12 cellular contexts compared by ENCODE assay signal in the genomic region with DNA sequence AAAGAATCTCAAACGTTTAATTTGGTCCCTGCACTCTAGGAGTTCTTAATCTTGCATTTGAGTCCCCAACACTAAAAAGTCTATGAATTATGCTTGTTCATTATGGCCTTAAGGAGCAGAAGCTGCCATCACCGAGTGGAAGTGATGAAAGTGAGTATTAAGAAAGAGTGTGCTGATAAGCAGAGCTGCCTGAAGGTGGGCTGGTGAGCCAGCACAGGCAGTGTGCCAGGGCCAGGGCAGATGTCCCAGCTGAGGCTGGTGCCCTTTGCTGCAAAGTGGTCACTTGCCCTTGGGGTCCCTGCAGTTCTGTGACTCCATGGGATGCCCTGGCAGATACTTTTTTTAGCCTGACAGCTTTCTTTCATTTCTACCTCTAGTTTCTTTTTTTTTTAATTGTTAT.
DNase-seq lines count a peak whose midpoint lies in the region; ATAC-seq and TF ChIP-seq lines count a peak whose summit lies in the region.
"Had no signal": no experiment of that assay in that cellular context is flagged by ENCODE, and none has a peak within 500 bp of the region (broad histone marks: within the 10 kb centered on the region; RNA-seq: fewer than 3 reads in every experiment).

No MANE protein-coding gene starts in this region.

- no peak overlapping the region for H3K4me2 ChIP-seq in GM23338

- TF ChIP-seq CTCF in GM23338 (conservative IDR thresholded peaks at IDR 0.05; ENCODE audit: low read depth in 2 of 2) (no peak), VCaP (conservative IDR thresholded peaks at IDR 0.05) (peak; percentile 31; the same call in 1 of the 2 replicates), cardiac muscle cell (IDR thresholded peaks at IDR 0.05; ENCODE audit: low read depth, low read length) (no peak), omental fat pad (IDR thresholded peaks at IDR 0.05) (no peak)

- H3K27me3 Mint-ChIP-seq in GM23338 (ENCODE audit: insufficient read depth, low read depth, poor library complexity) = peaks cover 8% of the 10 kb centered on the region

- no peak for DNase-seq in GM23338 (ENCODE audit: low spot score)
- DNase-seq in cardiac muscle cell (ENCODE audit: low read depth in 1 of 2, low spot score in 1 of 2) = peak; percentile 23 to 49
- no peak for DNase-seq in putamen (ENCODE audit: low spot score)
- DNase-seq in NCI-H345 treated with DMSO at 0.1 percent for 48 hours (lab: John Stamatoyannopoulos, UW; ENCODE audit: unreplicated experiment) = no peak
- no peak for DNase-seq in MG63
- no peak for DNase-seq in omental fat pad (ENCODE audit: low spot score)
- DNase-seq: activated CD4-positive, CD25-positive, alpha-beta regulatory T cell; NCI-H2171 had no signal

- H3K4me1 ChIP-seq in ACC112 (ENCODE audit: control insufficient read depth, insufficient read depth, low read length, unreplicated experiment) = peaks cover 40% of the 10 kb centered on the region
- no peaks in the 10 kb centered on the region for H3K4me1 ChIP-seq in GM23338 (ENCODE audit: insufficient read depth)
- H3K4me1 ChIP-seq in cardiac muscle cell (ENCODE audit: low read depth) = peaks cover 39% of the 10 kb centered on the region

- H3K4me1 Mint-ChIP-seq in GM23338 = no peaks in the 10 kb centered on the region

- peaks cover 3% of the 10 kb centered on the region for H3K9me3 Mint-ChIP-seq in GM23338
- H3K9me3 Mint-ChIP-seq: nephron had no signal

- no peaks in the 10 kb centered on the region for H3K79me2 ChIP-seq in ACC112 (ENCODE audit: control insufficient read depth, insufficient read depth, low read length, unreplicated experiment)
- no peaks in the 10 kb centered on the region for H3K79me2 ChIP-seq in GM23338 (replicated peaks; ENCODE audit: insufficient read depth)

- peak; percentile 57 for ATAC-seq in GM23338
- no peak for ATAC-seq in omental fat pad (ENCODE audit: low FRiP score)

- H3F3A ChIP-seq in GM23338 (replicated peaks; ENCODE audit: low read depth) = no peaks in the 10 kb centered on the region

- H3K9me2 ChIP-seq in GM23338 (ENCODE audit: insufficient read depth) = no peaks in the 10 kb centered on the region

- no peaks in the 10 kb centered on the region for H3K27me3 ChIP-seq in ACC112 (ENCODE audit: insufficient read depth, low read length)
- no peaks in the 10 kb centered on the region for H3K27me3 ChIP-seq in GM23338 (ENCODE audit: insufficient read depth)
- no peaks in the 10 kb centered on the region for H3K27me3 ChIP-seq in cardiac muscle cell
- no peaks in the 10 kb centered on the region for H3K27me3 ChIP-seq in MG63
- H3K27me3 ChIP-seq: vagina had no signal

- no peak overlapping the region for H3K27ac Mint-ChIP-seq in GM23338

- H3K36me3 ChIP-seq in ACC112 (ENCODE audit: insufficient read depth, low read length) (no peaks in the 10 kb centered on the region), GM23338 (ENCODE audit: insufficient read depth) (no peaks in the 10 kb centered on the region), cardiac muscle cell (no peaks in the 10 kb centered on the region), MG63 (no peaks in the 10 kb centered on the region)
- H3K36me3 ChIP-seq: vagina had no signal

- H2AFZ ChIP-seq in ACC112 (ENCODE audit: low read length, unreplicated experiment) = peak overlapping the region; percentile 76
- H2AFZ ChIP-seq in GM23338 = no peak overlapping the region

- H3K4me3 Mint-ChIP-seq in GM23338 = no peak overlapping the region
- H3K4me3 Mint-ChIP-seq: nephron had no signal

- no peak overlapping the region for H3K4me3 ChIP-seq in ACC112 (ENCODE audit: low read depth, low read length)
- H3K4me3 ChIP-seq in GM23338 = no peak overlapping the region
- no peak overlapping the region for H3K4me3 ChIP-seq in cardiac muscle cell
- no peak overlapping the region for H3K4me3 ChIP-seq in MG63
- H3K4me3 ChIP-seq: vagina had no signal

- H4K20me1 ChIP-seq in GM23338 (replicated peaks; ENCODE audit: insufficient read depth) = no peaks in the 10 kb centered on the region

- H3K36me3 Mint-ChIP-seq in GM23338 (ENCODE audit: low read depth) = peaks cover under 1% of the 10 kb centered on the region; the same call in 2 of the 3 replicates

- H3K27ac ChIP-seq in ACC112 (ENCODE audit: low read depth, low read length) (no peak overlapping the region), GM23338 (ENCODE audit: low read depth) (no peak overlapping the region), VCaP (no peak overlapping the region), cardiac muscle cell (peak overlapping the region; percentile 74)
- H3K27ac ChIP-seq: vagina had no signal

- H3K9me3 ChIP-seq in cardiac muscle cell (ENCODE audit: low read depth) (no peaks in the 10 kb centered on the region), MG63 (no peaks in the 10 kb centered on the region)
- H3K9me3 ChIP-seq: vagina had no signal

TF ChIP-seq in GM23338, 12 proteins besides CTCF, POLR2A, EP300 and RAD21 (continues in another document):
- TF ChIP-seq, protein P1, sequence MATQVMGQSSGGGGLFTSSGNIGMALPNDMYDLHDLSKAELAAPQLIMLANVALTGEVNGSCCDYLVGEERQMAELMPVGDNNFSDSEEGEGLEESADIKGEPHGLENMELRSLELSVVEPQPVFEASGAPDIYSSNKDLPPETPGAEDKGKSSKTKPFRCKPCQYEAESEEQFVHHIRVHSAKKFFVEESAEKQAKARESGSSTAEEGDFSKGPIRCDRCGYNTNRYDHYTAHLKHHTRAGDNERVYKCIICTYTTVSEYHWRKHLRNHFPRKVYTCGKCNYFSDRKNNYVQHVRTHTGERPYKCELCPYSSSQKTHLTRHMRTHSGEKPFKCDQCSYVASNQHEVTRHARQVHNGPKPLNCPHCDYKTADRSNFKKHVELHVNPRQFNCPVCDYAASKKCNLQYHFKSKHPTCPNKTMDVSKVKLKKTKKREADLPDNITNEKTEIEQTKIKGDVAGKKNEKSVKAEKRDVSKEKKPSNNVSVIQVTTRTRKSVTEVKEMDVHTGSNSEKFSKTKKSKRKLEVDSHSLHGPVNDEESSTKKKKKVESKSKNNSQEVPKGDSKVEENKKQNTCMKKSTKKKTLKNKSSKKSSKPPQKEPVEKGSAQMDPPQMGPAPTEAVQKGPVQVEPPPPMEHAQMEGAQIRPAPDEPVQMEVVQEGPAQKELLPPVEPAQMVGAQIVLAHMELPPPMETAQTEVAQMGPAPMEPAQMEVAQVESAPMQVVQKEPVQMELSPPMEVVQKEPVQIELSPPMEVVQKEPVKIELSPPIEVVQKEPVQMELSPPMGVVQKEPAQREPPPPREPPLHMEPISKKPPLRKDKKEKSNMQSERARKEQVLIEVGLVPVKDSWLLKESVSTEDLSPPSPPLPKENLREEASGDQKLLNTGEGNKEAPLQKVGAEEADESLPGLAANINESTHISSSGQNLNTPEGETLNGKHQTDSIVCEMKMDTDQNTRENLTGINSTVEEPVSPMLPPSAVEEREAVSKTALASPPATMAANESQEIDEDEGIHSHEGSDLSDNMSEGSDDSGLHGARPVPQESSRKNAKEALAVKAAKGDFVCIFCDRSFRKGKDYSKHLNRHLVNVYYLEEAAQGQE (IDR thresholded peaks at IDR 0.05; ENCODE audit: unreplicated experiment) = no peak
- TF ChIP-seq CREB1 (CRISPR knock-in tag; IDR thresholded peaks at IDR 0.05; ENCODE audit: low read depth) (no peak), JUNB (IDR thresholded peaks at IDR 0.05; ENCODE audit: unreplicated experiment) (no peak), STAT1 (IDR thresholded peaks at IDR 0.05; ENCODE audit: unreplicated experiment) (no peak), NANOG (IDR thresholded peaks at IDR 0.05; ENCODE audit: borderline replicate concordance) (no peak), ZNF331 (CRISPR knock-in tag; IDR thresholded peaks at IDR 0.05; ENCODE audit: low read depth) (no peak)
- TF ChIP-seq, protein P2, sequence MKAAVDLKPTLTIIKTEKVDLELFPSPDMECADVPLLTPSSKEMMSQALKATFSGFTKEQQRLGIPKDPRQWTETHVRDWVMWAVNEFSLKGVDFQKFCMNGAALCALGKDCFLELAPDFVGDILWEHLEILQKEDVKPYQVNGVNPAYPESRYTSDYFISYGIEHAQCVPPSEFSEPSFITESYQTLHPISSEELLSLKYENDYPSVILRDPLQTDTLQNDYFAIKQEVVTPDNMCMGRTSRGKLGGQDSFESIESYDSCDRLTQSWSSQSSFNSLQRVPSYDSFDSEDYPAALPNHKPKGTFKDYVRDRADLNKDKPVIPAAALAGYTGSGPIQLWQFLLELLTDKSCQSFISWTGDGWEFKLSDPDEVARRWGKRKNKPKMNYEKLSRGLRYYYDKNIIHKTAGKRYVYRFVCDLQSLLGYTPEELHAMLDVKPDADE (IDR thresholded peaks at IDR 0.05) = no peak

Comparison
In these comparisons a context has a peak if more than half of its experiments do, and no peak if none do; other contexts are left out.
1. DNase-seq: peak in cardiac muscle cell (2 of 2); none in GM23338 (single experiment), putamen (single experiment), NCI-H345 treated with DMSO at 0.1 percent for 48 hours (single experiment), MG63 (single experiment) and omental fat pad (single experiment).